Comparison of ENCODE assay signal across 8 cellular contexts in the genomic region with DNA sequence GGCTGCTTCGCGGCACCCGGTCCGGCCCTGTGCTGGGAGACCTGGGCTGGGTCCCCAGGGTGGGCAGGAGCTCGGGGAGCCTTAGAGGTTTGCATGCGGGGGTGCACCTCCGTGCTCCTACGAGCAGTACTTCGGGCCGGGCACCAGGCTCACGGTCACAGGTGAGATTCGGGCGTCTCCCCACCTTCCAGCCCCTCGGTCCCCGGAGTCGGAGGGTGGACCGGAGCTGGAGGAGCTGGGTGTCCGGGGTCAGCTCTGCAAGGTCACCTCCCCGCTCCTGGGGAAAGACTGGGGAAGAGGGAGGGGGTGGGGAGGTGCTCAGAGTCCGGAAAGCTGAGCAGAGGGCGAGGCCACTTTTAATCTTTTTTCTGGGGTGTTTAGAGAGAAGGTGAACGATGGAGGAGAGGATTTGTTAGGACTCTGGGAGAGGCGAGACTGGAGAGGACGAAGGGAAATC. TPM values are rescaled to one million over a fixed set of nuclear protein-coding genes. Genes with fewer than 3 reads are reported as not detected.
DNase-seq lines count a peak whose midpoint lies in the region; ATAC-seq and TF ChIP-seq lines count a peak whose summit lies in the region.

No MANE protein-coding gene starts in this region.

- H3K27me3 ChIP-seq in GM23338 (ENCODE audit: insufficient read depth): peaks cover 67% of the 10 kb centered on the region
- no peaks in the 10 kb centered on the region for H3K27me3 ChIP-seq in SU-DHL-6 (ENCODE audit: low read length)
- H3K27me3 ChIP-seq in smooth muscle cell (ENCODE audit: low read depth): peaks cover 74% of the 10 kb centered on the region

- H3K4me1 Mint-ChIP-seq in GM23338: peaks cover 56% of the 10 kb centered on the region

- no peaks in the 10 kb centered on the region for H3F3A ChIP-seq in GM23338 (replicated peaks; ENCODE audit: low read depth)
- no peaks in the 10 kb centered on the region for H3F3A ChIP-seq in SU-DHL-6 (ENCODE audit: insufficient read depth)
- H3F3A ChIP-seq in smooth muscle cell (ENCODE audit: low read depth): no peaks in the 10 kb centered on the region

- H3K36me3 ChIP-seq in ES-I3 (ENCODE audit: insufficient read depth, low read length) (no peaks in the 10 kb centered on the region), GM23338 (ENCODE audit: insufficient read depth) (no peaks in the 10 kb centered on the region), SU-DHL-6 (ENCODE audit: low read length) (no peaks in the 10 kb centered on the region), smooth muscle cell (ENCODE audit: low read depth) (no peaks in the 10 kb centered on the region)

- H3K79me2 ChIP-seq in GM23338 (replicated peaks; ENCODE audit: insufficient read depth) (no peaks in the 10 kb centered on the region), SU-DHL-6 (ENCODE audit: insufficient read depth, low read length) (no peaks in the 10 kb centered on the region), smooth muscle cell (ENCODE audit: low read depth) (no peaks in the 10 kb centered on the region)

- peaks cover 17% of the 10 kb centered on the region for H3K36me3 Mint-ChIP-seq in GM23338 (ENCODE audit: low read depth)

- H3K27ac ChIP-seq in GM23338 (ENCODE audit: low read depth) (no peak overlapping the region), SU-DHL-6 (ENCODE audit: low read depth, low read length) (peak overlapping the region; percentile 27), smooth muscle cell (ENCODE audit: low read depth) (no peak overlapping the region)

- WGBS in smooth muscle cell (ENCODE audit: low lambda C conversion rate): 2% methylated on average over 20 of the region's 24 CpGs

- ATAC-seq in GM23338 (peak; percentile 19), left ventricle myocardium superior (peak; percentile 17)

- DNase-seq in GM23338 (ENCODE audit: low spot score) (peak; percentile 47), left ventricle myocardium superior (no peak), smooth muscle cell (lab: John Stamatoyannopoulos, UW; ENCODE audit: unreplicated experiment) (no peak), NCI-H1092 (lab: John Stamatoyannopoulos, UW) (no peak), NOMO-1 treated with DMSO at 0.1 percent for 48 hours (lab: John Stamatoyannopoulos, UW; ENCODE audit: unreplicated experiment) (no peak), Ammon's horn (ENCODE audit: low spot score) (no peak)

- peaks cover 23% of the 10 kb centered on the region for H3K4me1 ChIP-seq in ES-I3 (ENCODE audit: insufficient read depth, low read length)
- peaks cover 49% of the 10 kb centered on the region for H3K4me1 ChIP-seq in GM23338 (ENCODE audit: insufficient read depth)
- H3K4me1 ChIP-seq in smooth muscle cell (ENCODE audit: low read depth): peaks cover 9% of the 10 kb centered on the region

- TF ChIP-seq CTCF in GM23338 (conservative IDR thresholded peaks at IDR 0.05; ENCODE audit: low read depth in 2 of 2): no peak
- no peak for TF ChIP-seq CTCF in SU-DHL-6 (IDR thresholded peaks at IDR 0.05; ENCODE audit: insufficient read depth, low read length, poor library complexity, severe bottlenecking)
- no peak for TF ChIP-seq CTCF in smooth muscle cell (IDR thresholded peaks at IDR 0.05; ENCODE audit: borderline replicate concordance, insufficient read depth, poor library complexity, severe bottlenecking)

- H3K4me3 Mint-ChIP-seq in GM23338: peak overlapping the region; percentile 86

- H3K9me3 ChIP-seq in ES-I3 (ENCODE audit: control insufficient read depth, insufficient read depth, low read length) (no peaks in the 10 kb centered on the region), SU-DHL-6 (ENCODE audit: insufficient read depth, low read length) (no peaks in the 10 kb centered on the region), smooth muscle cell (replicated peaks; ENCODE audit: low read depth) (no peaks in the 10 kb centered on the region)

- peak overlapping the region; percentile 71 for H3K9ac ChIP-seq in ES-I3 (ENCODE audit: low read depth, low read length)
- peak overlapping the region; percentile 55 for H3K9ac ChIP-seq in SU-DHL-6 (ENCODE audit: low read length)
- H3K9ac ChIP-seq in smooth muscle cell (ENCODE audit: low read depth): no peak overlapping the region

- intact Hi-C loops in left ventricle myocardium superior (cut with micrococcal nuclease): no loop called here

- H4K20me1 ChIP-seq in GM23338 (replicated peaks; ENCODE audit: insufficient read depth): no peaks in the 10 kb centered on the region
- no peaks in the 10 kb centered on the region for H4K20me1 ChIP-seq in SU-DHL-6 (ENCODE audit: low read depth, low read length)
- H4K20me1 ChIP-seq in smooth muscle cell (ENCODE audit: low read depth): no peaks in the 10 kb centered on the region

- H3K4me3 ChIP-seq in GM23338 (peak overlapping the region; percentile 87), SU-DHL-6 (ENCODE audit: insufficient read depth, low read length, poor library complexity, severe bottlenecking) (peak overlapping the region; percentile 47), smooth muscle cell (peak overlapping the region; percentile 47)

- H3K4me2 ChIP-seq in GM23338: peak overlapping the region; percentile 94
- H3K4me2 ChIP-seq in SU-DHL-6 (ENCODE audit: low read depth, low read length, poor library complexity, severe bottlenecking): peak overlapping the region; percentile 42
- peak overlapping the region; percentile 86 for H3K4me2 ChIP-seq in smooth muscle cell

- peaks cover 35% of the 10 kb centered on the region for H3K27me3 Mint-ChIP-seq in GM23338 (ENCODE audit: insufficient read depth, low read depth, poor library complexity)

- H2AFZ ChIP-seq in GM23338: peak overlapping the region; percentile 90
- peak overlapping the region; percentile 34 for H2AFZ ChIP-seq in SU-DHL-6 (ENCODE audit: low read depth, low read length, severe bottlenecking)
- peak overlapping the region; percentile 31 for H2AFZ ChIP-seq in smooth muscle cell (ENCODE audit: low read depth)

- peaks cover 6% of the 10 kb centered on the region; the same call in 1 of the 3 replicates for H3K9me3 Mint-ChIP-seq in GM23338

- H3K27ac Mint-ChIP-seq in GM23338: 0 out of 2 replicates have a peak overlapping the region, but pooled peaks have one; percentile 19

- H3K9me2 ChIP-seq in GM23338 (ENCODE audit: insufficient read depth) (peaks cover 12% of the 10 kb centered on the region; the same call in 1 of the 2 replicates), SU-DHL-6 (replicated peaks; ENCODE audit: insufficient read depth, low read length) (no peaks in the 10 kb centered on the region)

RNA-seq across cellular contexts. Expression of a gene that starts 26.6 kb away (rescaled TPM):
- total RNA-seq in GM23338 (2014; rRNA removed; shearing (Covaris generic)): not detected in 2 replicates
- polyA plus RNA-seq in GM23338 (2016; fragmentation: Nextera tagmentation; extraction: Ambion mirVana) (not detected in 2 replicates), smooth muscle cell (not detected in 2 replicates)
- total RNA-seq in left ventricle myocardium superior (not detected), smooth muscle cell (not detected in 2 replicates)

RNA-seq across cellular contexts. Expression of a gene that starts 48.1 kb away (rescaled TPM):
- not detected in 2 replicates for total RNA-seq in GM23338 (2014; rRNA removed; shearing (Covaris generic))
- not detected in 2 replicates for polyA plus RNA-seq in GM23338 (2016; fragmentation: Nextera tagmentation; extraction: Ambion mirVana)
- total RNA-seq in left ventricle myocardium superior: not detected
- total RNA-seq in smooth muscle cell: not detected in 2 replicates
- polyA plus RNA-seq in smooth muscle cell: not detected in 2 replicates

RNA-seq across cellular contexts. Expression of a gene that starts 57.5 kb away (rescaled TPM):
- 18.1 and 20.8 TPM in 2 replicates for total RNA-seq in GM23338 (2014; rRNA removed; shearing (Covaris generic))
- polyA plus RNA-seq in GM23338 (2016; fragmentation: Nextera tagmentation; extraction: Ambion mirVana) (27.5 and 33.2 TPM in 2 replicates), smooth muscle cell (12.6 and 21.1 TPM in 2 replicates)
- total RNA-seq in left ventricle myocardium superior (3.9 TPM), smooth muscle cell (4.8 and 15.9 TPM in 2 replicates)

Comparison
In these comparisons a context has a peak if more than half of its experiments do, and no peak if none do; other contexts are left out.
1. H2AFZ ChIP-seq: peak in every context shown above with its lines; median percentile 90 in GM23338; 34 in SU-DHL-6; 31 in smooth muscle cell.
2. H3K4me2 ChIP-seq: peak in every context shown above with its lines; median percentile 94 in GM23338; 86 in smooth muscle cell; 42 in SU-DHL-6.